13 cellular contexts compared by ENCODE assay signal in the genomic region with DNA sequence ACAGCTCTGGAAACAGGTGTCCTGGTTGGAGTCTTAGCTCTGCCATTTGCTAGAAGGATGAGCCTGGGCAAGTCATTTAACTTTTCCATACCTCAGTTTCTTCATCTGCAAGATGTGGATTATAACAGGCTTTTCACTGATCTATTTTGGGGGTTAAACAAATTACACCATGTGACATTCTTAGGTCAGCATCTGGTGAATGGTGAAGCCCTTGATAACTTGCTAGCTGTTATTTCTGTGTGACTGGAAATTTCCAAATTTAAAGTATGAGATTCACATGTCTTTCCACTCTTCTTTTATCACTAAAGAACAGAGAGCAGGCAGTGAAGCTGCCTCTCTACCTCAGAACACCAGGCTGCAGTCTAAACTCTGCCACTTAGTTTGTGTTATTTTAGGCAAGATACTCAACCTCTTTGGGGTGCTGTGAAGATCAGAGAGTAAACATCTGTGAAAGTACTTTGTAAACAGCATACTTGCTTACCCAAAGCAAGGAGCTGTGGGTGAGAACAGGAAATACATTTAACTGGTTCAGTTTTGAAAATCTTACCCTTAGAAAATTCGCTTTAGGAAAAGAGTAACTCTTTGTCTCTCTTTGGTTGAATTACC. TPM values are rescaled to one million over a fixed set of nuclear protein-coding genes. Genes with fewer than 3 reads are reported as not detected.
DNase-seq lines count a peak whose midpoint lies in the region; ATAC-seq, FAIRE-seq and TF ChIP-seq lines count a peak whose summit lies in the region.
"Had no signal": no experiment of that assay in that cellular context is flagged by ENCODE, and none has a peak within 500 bp of the region (broad histone marks: within the 10 kb centered on the region; RNA-seq: fewer than 3 reads in every experiment).

No MANE protein-coding gene starts in this region.

- H3K27ac ChIP-seq in BLaER1 (no peak overlapping the region), pancreas (no peak overlapping the region)
- H3K27ac ChIP-seq: foreskin keratinocyte had no signal

- ATAC-seq in GM18867 (IDR thresholded peaks at IDR 0.05; ENCODE audit: unreplicated experiment) (peak; percentile 92), HG02759 (IDR thresholded peaks at IDR 0.05; ENCODE audit: unreplicated experiment) (peak; percentile 71), pancreas (no peak)
- peak; percentile 45 for ATAC-seq in activated CD8-positive, alpha-beta T cell treated with anti-CD3 and anti-CD28 coated beads for 36 hours
- ATAC-seq: foreskin keratinocyte had no signal

- no peaks in the 10 kb centered on the region for H3K36me3 Mint-ChIP-seq in activated CD8-positive, alpha-beta T cell treated with anti-CD3 and anti-CD28 coated beads for 36 hours (ENCODE audit: low read depth)
- no peaks in the 10 kb centered on the region for H3K36me3 Mint-ChIP-seq in Calu3 (ENCODE audit: insufficient read depth, unreplicated experiment)
- H3K36me3 Mint-ChIP-seq: memory B cell had no signal

- no peak for FAIRE-seq in pancreas (lab: Jason Lieb, UNC)

- H3K9ac ChIP-seq in BLaER1 = no peak overlapping the region

- intact Hi-C loops in activated CD8-positive, alpha-beta T cell treated with anti-CD3 and anti-CD28 coated beads for 36 hours (cut with micrococcal nuclease) = no loop called here
- intact Hi-C loops in Calu3 (cut with micrococcal nuclease; ENCODE audit: unreplicated experiment) (no loop called here), pancreas (cut with DNase I) (no loop called here)

- WGBS in pancreas, 2 donors = 89 to 92% methylated on average over 1 of the region's 1 CpG

- H3K9me3 Mint-ChIP-seq in activated CD8-positive, alpha-beta T cell treated with anti-CD3 and anti-CD28 coated beads for 36 hours = no peaks in the 10 kb centered on the region
- no peaks in the 10 kb centered on the region for H3K9me3 Mint-ChIP-seq in Calu3 (ENCODE audit: low read depth, unreplicated experiment)
- H3K9me3 Mint-ChIP-seq: memory B cell had no signal

- H3K36me3 ChIP-seq in BLaER1 = no peaks in the 10 kb centered on the region
- no peaks in the 10 kb centered on the region for H3K36me3 ChIP-seq in pancreas

- H3K9me3 ChIP-seq in BLaER1 = no peaks in the 10 kb centered on the region
- H3K9me3 ChIP-seq in pancreas = no peaks in the 10 kb centered on the region

- H3K27ac Mint-ChIP-seq in activated CD8-positive, alpha-beta T cell treated with anti-CD3 and anti-CD28 coated beads for 36 hours = peak overlapping the region; percentile 55
- no peak overlapping the region for H3K27ac Mint-ChIP-seq in Calu3 (ENCODE audit: unreplicated experiment)
- H3K27ac Mint-ChIP-seq: memory B cell had no signal

- H3K27me3 ChIP-seq in BLaER1 (no peaks in the 10 kb centered on the region), pancreas (no peaks in the 10 kb centered on the region)

- H3K4me1 ChIP-seq in BLaER1 (peaks cover 18% of the 10 kb centered on the region), pancreas (no peaks in the 10 kb centered on the region)
- H3K4me1 ChIP-seq: foreskin keratinocyte had no signal

- H3K4me3 Mint-ChIP-seq in activated CD8-positive, alpha-beta T cell treated with anti-CD3 and anti-CD28 coated beads for 36 hours = no peak overlapping the region
- H3K4me3 Mint-ChIP-seq in Calu3 (ENCODE audit: low read depth, unreplicated experiment) = no peak overlapping the region
- H3K4me3 Mint-ChIP-seq: memory B cell had no signal

- no TSS peak for BruUV-seq in Calu3 (replicated peaks; lab: Mats Ljungman, UMichigan)

- H3K27me3 Mint-ChIP-seq in activated CD8-positive, alpha-beta T cell treated with anti-CD3 and anti-CD28 coated beads for 36 hours = no peaks in the 10 kb centered on the region
- peaks cover 39% of the 10 kb centered on the region for H3K27me3 Mint-ChIP-seq in Calu3 (ENCODE audit: unreplicated experiment)
- H3K27me3 Mint-ChIP-seq: memory B cell had no signal

- TF ChIP-seq CTCF in activated CD8-positive, alpha-beta T cell treated with anti-CD3 and anti-CD28 coated beads for 36 hours (IDR thresholded peaks at IDR 0.05) = no peak
- TF ChIP-seq CTCF in Calu3 (IDR thresholded peaks at IDR 0.05; ENCODE audit: unreplicated experiment) = no peak
- no peak for TF ChIP-seq CTCF in pancreas (IDR thresholded peaks at IDR 0.05)

- peaks cover 29% of the 10 kb centered on the region for H3K4me1 Mint-ChIP-seq in activated CD8-positive, alpha-beta T cell treated with anti-CD3 and anti-CD28 coated beads for 36 hours (ENCODE audit: low read depth)
- H3K4me1 Mint-ChIP-seq in Calu3 (ENCODE audit: low read depth, unreplicated experiment) = peaks cover 12% of the 10 kb centered on the region

- H3K4me3 ChIP-seq in BLaER1 = no peak overlapping the region
- H3K4me3 ChIP-seq in pancreas = no peak overlapping the region

- CTCF ChIA-PET in activated CD8-positive, alpha-beta T cell treated with anti-CD3 and anti-CD28 coated beads for 36 hours (lab: Charles Lee) = interaction anchor here (0.7 to 1.6 kb wide), 3 partner anchors 28 to 157 kb away, joined by 3 to 5 read pairs (median 4); no protein-coding TSS in a partner anchor
- CTCF ChIA-PET in Calu3 (lab: Charles Lee) = no interaction called here

- DNase-seq in activated CD8-positive, alpha-beta T cell treated with anti-CD3 and anti-CD28 coated beads for 36 hours = no peak
- DNase-seq in Calu3 = no peak
- no peak for DNase-seq in pancreas
- no peak for DNase-seq in KG1 (lab: John Stamatoyannopoulos, UW)
- no peak for DNase-seq in NCI-H146 treated with DMSO at 0.1 percent for 48 hours (lab: John Stamatoyannopoulos, UW; ENCODE audit: unreplicated experiment)
- DNase-seq: foreskin keratinocyte; NCI-H2081; SHP77; stimulated activated naive CD4-positive, alpha-beta T cell treated with Interleukin-2 at 50 U/mL for 16 hours had no signal

- H3K4me2 ChIP-seq in BLaER1 = peak overlapping the region; percentile 46

- H4K20me1 ChIP-seq in BLaER1 = no peaks in the 10 kb centered on the region

- POLR2A ChIA-PET in activated CD8-positive, alpha-beta T cell treated with anti-CD3 and anti-CD28 coated beads for 36 hours (lab: Charles Lee) = interaction anchor here (0.6 to 1.2 kb wide), 2 partner anchors 14 to 57 kb away, joined by 3 to 4 read pairs; no protein-coding TSS in a partner anchor

RNA-seq across cellular contexts. Expression of a gene that starts 15.5 kb away (rescaled TPM):
- 10 to 100 TPM; 22.3 to 23.6 TPM for total RNA-seq in activated CD8-positive, alpha-beta T cell treated with anti-CD3 and anti-CD28 coated beads for 36 hours
- total RNA-seq in Calu3 (2022) (15.8 and 15.9 TPM in 2 replicates), pancreas (1 to 10 TPM; 3.0 to 5.1 (median 3.5) TPM)
- polyA plus RNA-seq in pancreas = 1 to 10 TPM; 1.3 to 2.8 TPM

Comparison
In these comparisons a context has a peak if more than half of its experiments do, and no peak if none do; other contexts are left out.
1. ATAC-seq: peak in GM18867 (single experiment), HG02759 (single experiment) and activated CD8-positive, alpha-beta T cell treated with anti-CD3 and anti-CD28 coated beads for 36 hours (single experiment); none in pancreas (0 of 4).